In the genomic region with DNA sequence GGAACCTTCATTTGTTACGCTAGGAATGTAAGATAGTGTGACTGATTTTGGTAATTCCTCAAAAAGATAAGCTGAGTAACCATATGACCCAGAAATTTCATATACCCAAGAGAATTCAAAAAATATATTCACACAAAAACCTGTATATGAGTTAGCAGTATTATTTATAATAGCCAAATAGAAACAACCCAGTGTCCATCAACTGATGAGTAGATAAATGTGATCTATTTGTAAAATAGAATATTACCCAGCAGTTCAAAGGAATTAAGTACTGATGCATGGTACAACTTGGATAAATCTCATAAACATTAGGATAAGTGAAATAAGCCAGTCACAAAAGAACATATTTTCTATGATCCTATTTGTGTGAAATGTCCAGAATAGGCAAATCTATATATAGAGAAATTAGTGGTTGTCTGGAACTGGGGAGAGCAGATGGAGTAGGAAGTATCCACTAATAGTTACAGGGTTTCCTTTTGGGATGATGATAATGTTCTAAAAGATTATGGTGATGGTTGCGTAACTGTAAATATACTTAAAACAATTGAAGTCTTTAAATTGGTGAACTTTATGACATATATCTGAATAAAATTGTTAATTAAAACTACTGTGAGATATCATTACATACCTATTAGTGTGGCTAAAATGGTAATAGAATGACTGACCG, we compare ENCODE assay signal across 20 cellular contexts. TPM values are rescaled to one million over a fixed set of nuclear protein-coding genes. Genes with fewer than 3 reads are reported as not detected.
DNase-seq lines count a peak whose midpoint lies in the region; ATAC-seq, FAIRE-seq and TF ChIP-seq lines count a peak whose summit lies in the region.
"Had no signal": no experiment of that assay in that cellular context is flagged by ENCODE, and none has a peak within 500 bp of the region (broad histone marks: within the 10 kb centered on the region; RNA-seq: fewer than 3 reads in every experiment).

No MANE protein-coding gene starts in this region.

- in situ Hi-C loops in HepG2 (cut with HindIII; ENCODE audit: extremely low pct_ligation_motif_present, low pct_unique_long_range_greater_than_20kb) = loop anchor here (10.0 kb wide), 1 partner anchor 79 kb away; no protein-coding TSS in a partner anchor

- H2AFZ ChIP-seq in HepG2 (ENCODE audit: low read length) (no peak overlapping the region), H1 (ENCODE audit: low read length) (no peak overlapping the region)

- no peak overlapping the region for H4K5ac ChIP-seq in H1 (ENCODE audit: insufficient read length, low read depth, low read length)

- no peak overlapping the region for H2BK15ac ChIP-seq in H1 (ENCODE audit: low read length)

- no peak overlapping the region for H2BK12ac ChIP-seq in H1 (ENCODE audit: low read depth, low read length)

- H3K9me3 ChIP-seq in HepG2 (ENCODE audit: low read length) (no peaks in the 10 kb centered on the region), right lobe of liver (no peaks in the 10 kb centered on the region), H1 (ENCODE audit: insufficient read depth in 2 of 2, low read depth in 1 of 2, low read length in 1 of 2) (no peaks in the 10 kb centered on the region)
- H3K9me3 ChIP-seq: SJSA1 had no signal

- DNase-seq in HepG2 (ENCODE audit: low spot score) (no peak), right lobe of liver (no peak), HFFc6 (no peak), H1 (ENCODE audit: low read depth in 1 of 2, low spot score in 2 of 2) (no peak), DMS114 treated with DMSO at 0.1 percent for 48 hours (lab: John Stamatoyannopoulos, UW; ENCODE audit: unreplicated experiment) (no peak)
- DNase-seq in effector memory CD8-positive, alpha-beta T cell = no peak
- DNase-seq: DMS 273 treated with DMSO at 0.1 percent for 48 hours, DND-41, H9, NCI-H1092, NCI-H187 treated with DMSO at 0.1 percent for 48 hours, NCI-H2107, NCI-H446 treated with DMSO at 0.1 percent for 48 hours, NCI-H526 treated with DMSO at 0.1 percent for 48 hours had no signal

- ATAC-seq in HepG2 (no peak), right lobe of liver (no peak), HG03025 (IDR thresholded peaks at IDR 0.05; ENCODE audit: low FRiP score, unreplicated experiment) (no peak)
- no peak for ATAC-seq in effector memory CD8-positive, alpha-beta T cell (replicated peaks)
- ATAC-seq: Right ventricle myocardium inferior had no signal

- intact Hi-C loops in HepG2 (cut with micrococcal nuclease; ENCODE audit: unreplicated experiment) = loop anchor here (1.0 kb wide), 1 partner anchor 79 kb away; no protein-coding TSS in a partner anchor
- intact Hi-C loops in right lobe of liver (cut with DNase I) = no loop called here

- H3K9ac ChIP-seq in HepG2 (ENCODE audit: insufficient read depth, low read depth, low read length) = no peak overlapping the region
- H3K9ac ChIP-seq in H1 (replicated peaks in 1 of 4; ENCODE audit: extremely low read depth in 1 of 4, low read depth in 3 of 4, low read length in 3 of 4) = no peak overlapping the region

- peaks cover 72% of the 10 kb centered on the region for H4K20me1 ChIP-seq in HepG2 (ENCODE audit: insufficient read depth, low read length)
- peaks cover 12 to 25% of the 10 kb centered on the region in 2 experiments for H4K20me1 ChIP-seq in H1 (replicated peaks in 1 of 2; ENCODE audit: control insufficient read depth in 1 of 2, insufficient read depth in 2 of 2, low read length in 2 of 2)

- no peak for FAIRE-seq in HepG2 (lab: Jason Lieb, UNC)
- FAIRE-seq in H1 (lab: Jason Lieb, UNC) = no peak
- FAIRE-seq: A204.1 had no signal

- H3K79me2 ChIP-seq in HepG2 (ENCODE audit: insufficient read depth, low read length) (peaks cover 99% of the 10 kb centered on the region), H1 (ENCODE audit: control insufficient read depth in 1 of 2, insufficient read depth in 2 of 2, low read length in 2 of 2) (peaks cover 8 to 98% of the 10 kb centered on the region in 2 experiments)

- CTCF ChIA-PET in HepG2 (lab: Yijun Ruan, JAX; ENCODE audit: low intra/inter-chr PET ratio, low total read pairs) (interaction anchor here (1.7 kb wide), 1 partner anchor 79 kb away, joined by 8 read pairs; no protein-coding TSS in a partner anchor), H1 (lab: Charles Lee; ENCODE audit: partially characterized antibody) (interaction anchor here (1.0 to 3.8 kb wide), 17 partner anchors 10 to 96 kb away, joined by 3 to 28 read pairs (median 5); partner anchors contain the start of gene MARCHF6)

- no peak overlapping the region for H3K23ac ChIP-seq in H1 (ENCODE audit: insufficient read length)

- H3K27me3 ChIP-seq in HepG2 (ENCODE audit: control insufficient read depth in 1 of 2, insufficient read depth in 2 of 2, low read length in 2 of 2) (no peaks in the 10 kb centered on the region), right lobe of liver (no peaks in the 10 kb centered on the region), H1 (replicated peaks in 1 of 4; ENCODE audit: control insufficient read depth in 3 of 4, extremely low read depth in 1 of 4, insufficient read depth in 3 of 4, low read length in 3 of 4) (no peaks in the 10 kb centered on the region)
- H3K27me3 ChIP-seq: SJSA1 had no signal

- H3K36me3 ChIP-seq in HepG2 (replicated peaks in 1 of 2; ENCODE audit: control insufficient read depth in 1 of 2, insufficient read depth in 2 of 2, low read length in 2 of 2) (0 out of 5 replicates have a peak, but pooled peaks cover 0 to 3% of the 10 kb centered on the region in 2 experiments), right lobe of liver (no peaks in the 10 kb centered on the region), H1 (ENCODE audit: control insufficient read depth in 2 of 4, insufficient read depth in 4 of 4, low read length in 3 of 4) (no peaks in the 10 kb centered on the region; a peak in 1 of 8 replicates)
- H3K36me3 ChIP-seq: SJSA1 had no signal

- no peak overlapping the region for H4K8ac ChIP-seq in H1 (ENCODE audit: extremely low read depth, insufficient read depth, low read length)

- H3K4me3 ChIP-seq in HepG2 (replicated peaks in 1 of 3; ENCODE audit: insufficient read depth in 1 of 3, low read depth in 2 of 3, low read length in 3 of 3) = no peak overlapping the region
- H3K4me3 ChIP-seq in right lobe of liver = no peak overlapping the region
- H3K4me3 ChIP-seq in H1 (ENCODE audit: extremely low read depth in 1 of 4, insufficient read depth in 2 of 4, low read depth in 3 of 4, low read length in 4 of 4) = no peak overlapping the region
- H3K4me3 ChIP-seq: GM12878, SJSA1 had no signal

- H3K36me3 Mint-ChIP-seq in HFFc6 (ENCODE audit: low read depth) = peaks cover under 1% of the 10 kb centered on the region; the same call in 1 of the 2 replicates
- H3K36me3 Mint-ChIP-seq in effector memory CD8-positive, alpha-beta T cell (ENCODE audit: insufficient read depth) = peaks cover 17% of the 10 kb centered on the region

- no peak overlapping the region for H3K14ac ChIP-seq in H1 (ENCODE audit: insufficient read length)

- no peak overlapping the region for H3K56ac ChIP-seq in H1 (replicated peaks; ENCODE audit: insufficient read length, low read depth, low read length)

- no peaks in the 10 kb centered on the region for H3K27me3 Mint-ChIP-seq in HFFc6 (ENCODE audit: insufficient read depth)
- no peaks in the 10 kb centered on the region for H3K27me3 Mint-ChIP-seq in effector memory CD8-positive, alpha-beta T cell

- TF ChIP-seq RAD21 in HepG2 (CRISPR knock-in tag; IDR thresholded peaks at IDR 0.05) = no peak
- TF ChIP-seq RAD21 in H1 (IDR thresholded peaks at IDR 0.05 in 1 of 2, conservative IDR thresholded peaks at IDR 0.05 in 1 of 2; ENCODE audit: low read depth in 2 of 2, low read length in 2 of 2) = no peak

- H3K4ac ChIP-seq in H1 (replicated peaks; ENCODE audit: insufficient read length, low read depth, low read length) = no peak overlapping the region

- H3K9me3 Mint-ChIP-seq in HFFc6 = no peaks in the 10 kb centered on the region
- H3K9me3 Mint-ChIP-seq in effector memory CD8-positive, alpha-beta T cell = no peaks in the 10 kb centered on the region
- H3K9me3 Mint-ChIP-seq: CD14-positive monocyte, H9 had no signal

- H2BK20ac ChIP-seq in H1 (ENCODE audit: low read length) = no peak overlapping the region

- H2AK5ac ChIP-seq in H1 (ENCODE audit: low read depth, low read length) = no peak overlapping the region

- H3K4me2 ChIP-seq in HepG2 (ENCODE audit: low read depth, low read length) (no peak overlapping the region), H1 (ENCODE audit: insufficient read depth in 1 of 2, low read depth in 2 of 2, low read length in 2 of 2) (no peak overlapping the region)

- no peak overlapping the region for H2BK5ac ChIP-seq in H1 (ENCODE audit: low read depth, low read length)

- no peaks in the 10 kb centered on the region for H3K4me1 ChIP-seq in HepG2 (ENCODE audit: insufficient read depth, low read length)
- H3K4me1 ChIP-seq in right lobe of liver = peaks cover 0 to 9% (median 0%) of the 10 kb centered on the region in 4 donors
- no peaks in the 10 kb centered on the region for H3K4me1 ChIP-seq in H1 (replicated peaks in 1 of 4; ENCODE audit: control insufficient read depth in 3 of 4, insufficient read depth in 4 of 4, low read length in 3 of 4)

- H3K27ac ChIP-seq in HepG2 (ENCODE audit: extremely low read length, insufficient read depth, low read length) (no peak overlapping the region), right lobe of liver (no peak overlapping the region), H1 (ENCODE audit: low read depth, low read length) (no peak overlapping the region)
- H3K27ac ChIP-seq: SJSA1 had no signal

- no peak overlapping the region for H2BK120ac ChIP-seq in H1 (replicated peaks; ENCODE audit: low read depth, low read length)

- H4K91ac ChIP-seq in H1 (replicated peaks; ENCODE audit: insufficient read length, low read length) = no peak overlapping the region

- TF ChIP-seq CTCF in HepG2 (CRISPR knock-in tag; IDR thresholded peaks at IDR 0.05) (no peak), right lobe of liver (IDR thresholded peaks at IDR 0.05) (no peak), HFFc6 (IDR thresholded peaks at IDR 0.05) (no peak), H1 (IDR thresholded peaks at IDR 0.05; ENCODE audit: control extremely low read depth in 1 of 3, insufficient read depth in 1 of 3, low read depth in 1 of 3, low read length in 3 of 3) (no peak)

- POLR2A ChIA-PET in HepG2 (lab: Yijun Ruan, JAX) = interaction anchor here (1.8 kb wide), 1 partner anchor 10 kb away, joined by 9 read pairs; the partner anchor contains the start of gene MARCHF6
- POLR2A ChIA-PET in H1 (lab: Charles Lee; ENCODE audit: partially characterized antibody) = interaction anchor here (4.1 kb wide), 1 partner anchor 11 kb away, joined by 15 read pairs; the partner anchor contains the start of gene MARCHF6

- no peak overlapping the region for H3K18ac ChIP-seq in H1 (ENCODE audit: extremely low read depth, low read length)

- no peaks in the 10 kb centered on the region for H3K23me2 ChIP-seq in H1 (ENCODE audit: low read depth, low read length)

- H3K4me1 Mint-ChIP-seq in HFFc6 (ENCODE audit: low read depth) = peaks cover 56% of the 10 kb centered on the region
- peaks cover 40 to 65% of the 10 kb centered on the region in 2 donors for H3K4me1 Mint-ChIP-seq in effector memory CD8-positive, alpha-beta T cell (ENCODE audit: low read depth in 2 of 2)

- no TSS peak for BruUV-seq in HepG2 (replicated peaks; lab: Mats Ljungman, UMichigan)

- 97% methylated on average over 3 of the region's 3 CpGs for WGBS in HepG2 (ENCODE audit: low lambda C conversion rate)
- WGBS in right lobe of liver (ENCODE audit: insufficient coverage, low coverage, low lambda C conversion rate, missing lambda C conversion rate) = 82% methylated on average over 3 of the region's 3 CpGs
- 85% methylated on average over 3 of the region's 3 CpGs; no CpG with 5 or more reads in 1 of the 2 experiments for WGBS in H1 (ENCODE audit: extremely low coverage in 1 of 2, insufficient coverage in 1 of 2, insufficient read length in 1 of 2, insufficient replicate concordance in 2 of 2, low coverage in 1 of 2, low lambda C conversion rate in 2 of 2, missing lambda C conversion rate in 1 of 2), 2 experiments

- TF ChIP-seq POLR2A in HepG2 (IDR thresholded peaks at IDR 0.05; ENCODE audit: insufficient read depth in 1 of 2, low read depth in 2 of 2, low read length in 2 of 2) (no peak), right lobe of liver (IDR thresholded peaks at IDR 0.05) (no peak), H1 (IDR thresholded peaks at IDR 0.05; ENCODE audit: control extremely low read depth in 1 of 2, low read depth in 2 of 2, low read length in 2 of 2) (no peak)

- peak overlapping the region; percentile 53; the same call in 1 of the 2 replicates for H3K27ac Mint-ChIP-seq in HFFc6
- no peak overlapping the region for H3K27ac Mint-ChIP-seq in effector memory CD8-positive, alpha-beta T cell

- H3K79me1 ChIP-seq in H1 (ENCODE audit: low read depth, low read length) = peaks cover 15% of the 10 kb centered on the region

- no peak for TF ChIP-seq EP300 in HepG2 (IDR thresholded peaks at IDR 0.05; ENCODE audit: low read depth in 2 of 2, low read length in 2 of 2)
- TF ChIP-seq EP300 in HepG2 (CRISPR knock-in tag; IDR thresholded peaks at IDR 0.05; ENCODE audit: borderline replicate concordance) = no peak
- TF ChIP-seq EP300 in H1 (IDR thresholded peaks at IDR 0.05; ENCODE audit: borderline replicate concordance in 1 of 2, low read depth in 2 of 2, low read length in 2 of 2) = no peak

- H3K4me3 Mint-ChIP-seq in HFFc6 = no peak overlapping the region
- H3K4me3 Mint-ChIP-seq in effector memory CD8-positive, alpha-beta T cell = no peak overlapping the region
- H3K4me3 Mint-ChIP-seq: CD14-positive monocyte, H9 had no signal

RNA-seq across cellular contexts. Expression of gene MARCHF6, which starts 10.2 kb away (rescaled TPM):
- total RNA-seq in HepG2 (2016; rRNA removed; fragmentation: Illumina TruSeq; extraction: Trizol) (39.5 and 48.6 TPM in 2 replicates), right lobe of liver (100 to 1,000 TPM in 1 of 6 experiments, 10 to 100 TPM in 5; 44.9 to 106 (median 68.6) TPM)
- total RNA-seq in HepG2 (2016; cell fraction: cytosol; rRNA removed; fragmentation: Illumina TruSeq; extraction: Trizol; ENCODE audit: low read depth) = 21.2 and 25.8 TPM in 2 replicates
- 34.4 and 49.1 TPM in 2 replicates for total RNA-seq in HepG2 (2016; cell fraction: insoluble cytoplasmic fraction; rRNA removed; fragmentation: Illumina TruSeq; extraction: Trizol)
- total RNA-seq in HepG2 (2016; cell fraction: membrane; rRNA removed; fragmentation: Illumina TruSeq; extraction: Trizol) = 11.9 and 12.7 TPM in 2 replicates
- total RNA-seq in HepG2 (2016; cell fraction: nucleus; rRNA removed; fragmentation: Illumina TruSeq; extraction: Trizol) = 71.7 and 86.1 TPM in 2 replicates
- polyA plus RNA-seq in HepG2 (2011; rRNA removed) (107 and 115 TPM in 2 replicates), H1 (2011; rRNA removed) (74.1 and 93.1 TPM in 2 replicates)
- polyA plus RNA-seq in HepG2 (2011; cell fraction: cytosol; rRNA removed) = 45.5 and 75.4 TPM in 2 replicates
- polyA plus RNA-seq in HepG2 (2011; cell fraction: nucleus; rRNA removed) = 244 and 247 TPM in 2 replicates
- 67.4 and 121 TPM in 2 replicates for polyA plus RNA-seq in HepG2 (2012)
- 1.8 and 2.0 TPM in 2 replicates for polyA plus RNA-seq in HepG2 (2016; cell fraction: cytosol; fragmentation: Illumina TruSeq; extraction: Trizol; ENCODE audit: low read depth)
- 21.2 and 23.1 TPM in 2 replicates for polyA plus RNA-seq in HepG2 (2016; cell fraction: insoluble cytoplasmic fraction; fragmentation: Illumina TruSeq; extraction: Trizol; ENCODE audit: low read depth)
- 3.2 and 3.8 TPM in 2 replicates for polyA plus RNA-seq in HepG2 (2016; cell fraction: membrane; fragmentation: Illumina TruSeq; extraction: Trizol; ENCODE audit: low read depth)
- 120 and 121 TPM in 2 replicates for polyA plus RNA-seq in HepG2 (2016; cell fraction: nucleus; fragmentation: Illumina TruSeq; extraction: Trizol; ENCODE audit: insufficient read depth, low read depth)
- polyA minus RNA-seq in HepG2 (2011; rRNA and poly(A)+ RNA removed; ENCODE audit: low replicate concordance) = 309 and 698 TPM in 2 replicates
- polyA minus RNA-seq in HepG2 (2011; cell fraction: cytosol; rRNA and poly(A)+ RNA removed) = 78.7 and 104 TPM in 2 replicates
- 179 and 204 TPM in 2 replicates for polyA minus RNA-seq in HepG2 (2011; cell fraction: nucleus; rRNA and poly(A)+ RNA removed)
- total RNA-seq in HFFc6 (2021; fragmentation: NEBNext Ultra II Directional; extraction: Animal tissue kit (Norgen Biotek cat#: 25700)) = 100 to 1,000 TPM; 129 to 194 (median 156) TPM
- 109 and 118 TPM in 2 replicates for total RNA-seq in H1 (2021; fragmentation: NEBNext Ultra II Directional; extraction: Animal tissue kit (Norgen Biotek cat#: 25700))
- polyA plus RNA-seq in H1 (2011; cell fraction: cytosol; rRNA removed) = 70.9 TPM
- 132 TPM for polyA plus RNA-seq in H1 (2011; cell fraction: nucleus; rRNA removed)
- polyA plus RNA-seq in H1 (2012, experiment 1 of 2) = 76.9 to 93.3 TPM (median 86.9 TPM) in 4 replicates
- polyA plus RNA-seq in H1 (2012, experiment 2 of 2) = 67.5 TPM
- polyA plus RNA-seq in H1 (2013, experiment 1 of 2) = 63.2 TPM
- 57.8 TPM for polyA plus RNA-seq in H1 (2013, experiment 2 of 2)
- polyA minus RNA-seq in H1 (2011; rRNA and poly(A)+ RNA removed) = 404 and 495 TPM in 2 replicates
- 108 TPM for polyA minus RNA-seq in H1 (2011; cell fraction: cytosol; rRNA and poly(A)+ RNA removed)
- 132 TPM for polyA minus RNA-seq in H1 (2011; cell fraction: nucleus; rRNA and poly(A)+ RNA removed)

RNA-seq across cellular contexts. Expression of gene CMBL, which starts 56.0 kb away (rescaled TPM):
- total RNA-seq in HepG2 (2016; rRNA removed; fragmentation: Illumina TruSeq; extraction: Trizol) = 11.5 and 19.6 TPM in 2 replicates
- total RNA-seq in HepG2 (2016; cell fraction: cytosol; rRNA removed; fragmentation: Illumina TruSeq; extraction: Trizol; ENCODE audit: low read depth) = 5.2 TPM in 2 replicates
- total RNA-seq in HepG2 (2016; cell fraction: insoluble cytoplasmic fraction; rRNA removed; fragmentation: Illumina TruSeq; extraction: Trizol) = 10.8 and 20.2 TPM in 2 replicates
- 16.6 and 16.8 TPM in 2 replicates for total RNA-seq in HepG2 (2016; cell fraction: membrane; rRNA removed; fragmentation: Illumina TruSeq; extraction: Trizol)
- total RNA-seq in HepG2 (2016; cell fraction: nucleus; rRNA removed; fragmentation: Illumina TruSeq; extraction: Trizol) = 6.0 and 7.0 TPM in 2 replicates
- 12.7 and 17.0 TPM in 2 replicates for polyA plus RNA-seq in HepG2 (2011; rRNA removed)
- 17.0 and 27.6 TPM in 2 replicates for polyA plus RNA-seq in HepG2 (2011; cell fraction: cytosol; rRNA removed)
- polyA plus RNA-seq in HepG2 (2011; cell fraction: nucleus; rRNA removed) = 4.1 and 7.8 TPM in 2 replicates
- 16.9 and 18.5 TPM in 2 replicates for polyA plus RNA-seq in HepG2 (2012)
- polyA plus RNA-seq in HepG2 (2016; cell fraction: cytosol; fragmentation: Illumina TruSeq; extraction: Trizol; ENCODE audit: low read depth) = 9.6 and 10.7 TPM in 2 replicates
- polyA plus RNA-seq in HepG2 (2016; cell fraction: insoluble cytoplasmic fraction; fragmentation: Illumina TruSeq; extraction: Trizol; ENCODE audit: low read depth) = 42.7 and 43.4 TPM in 2 replicates
- 22.0 and 22.7 TPM in 2 replicates for polyA plus RNA-seq in HepG2 (2016; cell fraction: membrane; fragmentation: Illumina TruSeq; extraction: Trizol; ENCODE audit: low read depth)
- polyA plus RNA-seq in HepG2 (2016; cell fraction: nucleus; fragmentation: Illumina TruSeq; extraction: Trizol; ENCODE audit: insufficient read depth, low read depth) = 16.1 and 16.6 TPM in 2 replicates
- polyA minus RNA-seq in HepG2 (2011; rRNA and poly(A)+ RNA removed; ENCODE audit: low replicate concordance) = 30.1 and 125 TPM in 2 replicates
- polyA minus RNA-seq in HepG2 (2011; cell fraction: cytosol; rRNA and poly(A)+ RNA removed) = 17.9 and 19.5 TPM in 2 replicates
- polyA minus RNA-seq in HepG2 (2011; cell fraction: nucleus; rRNA and poly(A)+ RNA removed) = 4.9 and 8.1 TPM in 2 replicates
- total RNA-seq in right lobe of liver = 100 to 1,000 TPM in 3 of 6 experiments, 10 to 100 TPM in 3; 29.4 to 206 (median 97.7) TPM
- 10 to 100 TPM; 30.2 to 39.0 (median 38.0) TPM for total RNA-seq in HFFc6 (2021; fragmentation: NEBNext Ultra II Directional; extraction: Animal tissue kit (Norgen Biotek cat#: 25700))
- 27.9 and 30.9 TPM in 2 replicates for total RNA-seq in H1 (2021; fragmentation: NEBNext Ultra II Directional; extraction: Animal tissue kit (Norgen Biotek cat#: 25700))
- polyA plus RNA-seq in H1 (2011; rRNA removed) = 32.1 and 53.7 TPM in 2 replicates
- polyA plus RNA-seq in H1 (2011; cell fraction: cytosol; rRNA removed) = 35.9 TPM
- polyA plus RNA-seq in H1 (2011; cell fraction: nucleus; rRNA removed) = 51.1 TPM
- polyA plus RNA-seq in H1 (2012, experiment 1 of 2) = 25.2 to 30.4 TPM (median 28.0 TPM) in 4 replicates
- 17.6 TPM for polyA plus RNA-seq in H1 (2012, experiment 2 of 2)
- polyA plus RNA-seq in H1 (2013, experiment 1 of 2) = 26.0 TPM
- 24.3 TPM for polyA plus RNA-seq in H1 (2013, experiment 2 of 2)
- polyA minus RNA-seq in H1 (2011; rRNA and poly(A)+ RNA removed) = 29.8 and 34.2 TPM in 2 replicates
- 27.2 TPM for polyA minus RNA-seq in H1 (2011; cell fraction: cytosol; rRNA and poly(A)+ RNA removed)
- 39.4 TPM for polyA minus RNA-seq in H1 (2011; cell fraction: nucleus; rRNA and poly(A)+ RNA removed)

Comparison
In these comparisons a context has a peak if more than half of its experiments do, and no peak if none do; other contexts are left out.
1. Of the 41 proteins assayed by ChIP-seq in both HepG2 and H1: peak only in HepG2: none; only in H1: none; in both: CEBPB; in neither: 40.